10 cellular contexts compared by ENCODE assay signal in genomic region chr1:155973723-155974122, GRCh38. TPM values are rescaled to one million over a fixed set of nuclear protein-coding genes. Genes with fewer than 3 reads are reported as not detected.
DNase-seq lines count a peak whose midpoint lies in the region; ATAC-seq and TF ChIP-seq lines count a peak whose summit lies in the region.
"Had no signal": no experiment of that assay in that cellular context is flagged by ENCODE, and none has a peak within 500 bp of the region (broad histone marks: within the 10 kb centered on the region; RNA-seq: fewer than 3 reads in every experiment).

No MANE protein-coding gene starts in this region.

- H3K36me3 Mint-ChIP-seq in GM23338 (ENCODE audit: low read depth) = peaks cover 16% of the 10 kb centered on the region

- H3K9ac ChIP-seq in BLaER1 (peak overlapping the region; percentile 99), MM.1S (ENCODE audit: low read length) (no peak overlapping the region)

- ATAC-seq in HG02973 (IDR thresholded peaks at IDR 0.05; ENCODE audit: unreplicated experiment) (no peak), GM23338 (no peak), HG03571 (IDR thresholded peaks at IDR 0.05; ENCODE audit: unreplicated experiment) (no peak)
- ATAC-seq: PC-3 had no signal

- no peak for TF ChIP-seq CTCF in MM.1S (IDR thresholded peaks at IDR 0.05; ENCODE audit: low read length)
- TF ChIP-seq CTCF in neutrophil (IDR thresholded peaks at IDR 0.05) = no peak
- no peak for TF ChIP-seq CTCF in GM23338 (conservative IDR thresholded peaks at IDR 0.05; ENCODE audit: low read depth in 2 of 2)

- H3K27ac ChIP-seq in BLaER1 (peak overlapping the region; percentile 99), MM.1S (ENCODE audit: low read length) (no peak overlapping the region), neutrophil (peak overlapping the region; percentile 97), GM23338 (ENCODE audit: low read depth) (no peak overlapping the region)

- peaks cover 100% of the 10 kb centered on the region for H3K79me2 ChIP-seq in MM.1S (ENCODE audit: low read length)
- peaks cover 90% of the 10 kb centered on the region for H3K79me2 ChIP-seq in GM23338 (replicated peaks; ENCODE audit: insufficient read depth)

- H3K4me1 Mint-ChIP-seq in GM23338 = peaks cover 76% of the 10 kb centered on the region

- peaks cover 78% of the 10 kb centered on the region for H4K20me1 ChIP-seq in BLaER1
- H4K20me1 ChIP-seq in MM.1S (ENCODE audit: insufficient read depth, low read length) = peaks cover 55% of the 10 kb centered on the region
- peaks cover 61% of the 10 kb centered on the region for H4K20me1 ChIP-seq in GM23338 (replicated peaks; ENCODE audit: insufficient read depth)

- H3K27ac Mint-ChIP-seq in GM23338 = no peak overlapping the region

- no peak overlapping the region for H2AFZ ChIP-seq in MM.1S (ENCODE audit: low read length)
- H2AFZ ChIP-seq in GM23338 = no peak overlapping the region

- no peak overlapping the region for H3K4me3 Mint-ChIP-seq in GM23338

- H3K4me3 ChIP-seq in BLaER1 = peak overlapping the region; percentile 96
- H3K4me3 ChIP-seq in MM.1S (ENCODE audit: low read length) = no peak overlapping the region
- peak overlapping the region; percentile 81 to 84 for H3K4me3 ChIP-seq in neutrophil (ENCODE audit: low read depth in 1 of 2, low read length in 1 of 2)
- no peak overlapping the region for H3K4me3 ChIP-seq in GM23338

- DNase-seq in MM.1S (no peak), cerebellar nuclear complex (lab: John Stamatoyannopoulos, UW) (peak; percentile 25 to 31), GM23338 (ENCODE audit: low spot score) (no peak), iPS-NIHi7 (ENCODE audit: extremely low spot score) (no peak)
- DNase-seq: NCI-H1417, PC-3 had no signal

- peaks cover 27% of the 10 kb centered on the region for H3K27me3 Mint-ChIP-seq in GM23338 (ENCODE audit: insufficient read depth, low read depth, poor library complexity)

- H3K4me2 ChIP-seq in BLaER1 (peak overlapping the region; percentile 100), MM.1S (ENCODE audit: low read depth, low read length) (peak overlapping the region; percentile 94; the same call in 1 of the 2 replicates), GM23338 (no peak overlapping the region)

- H3F3A ChIP-seq in MM.1S (ENCODE audit: insufficient read depth, low read length) (peaks cover 48% of the 10 kb centered on the region), GM23338 (replicated peaks; ENCODE audit: low read depth) (0 out of 2 replicates have a peak, but pooled peaks cover 11% of the 10 kb centered on the region)

- H3K4me1 ChIP-seq in BLaER1 (peaks cover 68% of the 10 kb centered on the region), MM.1S (ENCODE audit: low read length) (peaks cover 53% of the 10 kb centered on the region), neutrophil (ENCODE audit: control insufficient read depth in 1 of 2, insufficient read depth in 1 of 2, low read depth in 1 of 2, low read length in 1 of 2) (peaks cover 70 to 87% of the 10 kb centered on the region in 2 experiments), GM23338 (ENCODE audit: insufficient read depth) (peaks cover 65% of the 10 kb centered on the region)

- H3K9me2 ChIP-seq in MM.1S (replicated peaks; ENCODE audit: insufficient read depth, low read length) = no peaks in the 10 kb centered on the region
- H3K9me2 ChIP-seq in GM23338 (ENCODE audit: insufficient read depth) = no peaks in the 10 kb centered on the region

- H3K36me3 ChIP-seq in BLaER1 (peaks cover 50% of the 10 kb centered on the region), MM.1S (replicated peaks; ENCODE audit: insufficient read depth, low read length) (peaks cover 10% of the 10 kb centered on the region), neutrophil (peaks cover 10% of the 10 kb centered on the region), GM23338 (ENCODE audit: insufficient read depth) (no peaks in the 10 kb centered on the region)

- H3K9me3 ChIP-seq in BLaER1 (no peaks in the 10 kb centered on the region), MM.1S (replicated peaks; ENCODE audit: insufficient read depth, low read length) (no peaks in the 10 kb centered on the region), neutrophil (no peaks in the 10 kb centered on the region)

- H3K27me3 ChIP-seq in BLaER1 = no peaks in the 10 kb centered on the region
- H3K27me3 ChIP-seq in MM.1S (replicated peaks; ENCODE audit: insufficient read depth, low read length) = no peaks in the 10 kb centered on the region
- no peaks in the 10 kb centered on the region for H3K27me3 ChIP-seq in neutrophil
- no peaks in the 10 kb centered on the region for H3K27me3 ChIP-seq in GM23338 (ENCODE audit: insufficient read depth)

- H3K9me3 Mint-ChIP-seq in GM23338 = no peaks in the 10 kb centered on the region

TF ChIP-seq in GM23338, 12 proteins besides CTCF, POLR2A, EP300 and RAD21:
- TF ChIP-seq, protein P1, sequence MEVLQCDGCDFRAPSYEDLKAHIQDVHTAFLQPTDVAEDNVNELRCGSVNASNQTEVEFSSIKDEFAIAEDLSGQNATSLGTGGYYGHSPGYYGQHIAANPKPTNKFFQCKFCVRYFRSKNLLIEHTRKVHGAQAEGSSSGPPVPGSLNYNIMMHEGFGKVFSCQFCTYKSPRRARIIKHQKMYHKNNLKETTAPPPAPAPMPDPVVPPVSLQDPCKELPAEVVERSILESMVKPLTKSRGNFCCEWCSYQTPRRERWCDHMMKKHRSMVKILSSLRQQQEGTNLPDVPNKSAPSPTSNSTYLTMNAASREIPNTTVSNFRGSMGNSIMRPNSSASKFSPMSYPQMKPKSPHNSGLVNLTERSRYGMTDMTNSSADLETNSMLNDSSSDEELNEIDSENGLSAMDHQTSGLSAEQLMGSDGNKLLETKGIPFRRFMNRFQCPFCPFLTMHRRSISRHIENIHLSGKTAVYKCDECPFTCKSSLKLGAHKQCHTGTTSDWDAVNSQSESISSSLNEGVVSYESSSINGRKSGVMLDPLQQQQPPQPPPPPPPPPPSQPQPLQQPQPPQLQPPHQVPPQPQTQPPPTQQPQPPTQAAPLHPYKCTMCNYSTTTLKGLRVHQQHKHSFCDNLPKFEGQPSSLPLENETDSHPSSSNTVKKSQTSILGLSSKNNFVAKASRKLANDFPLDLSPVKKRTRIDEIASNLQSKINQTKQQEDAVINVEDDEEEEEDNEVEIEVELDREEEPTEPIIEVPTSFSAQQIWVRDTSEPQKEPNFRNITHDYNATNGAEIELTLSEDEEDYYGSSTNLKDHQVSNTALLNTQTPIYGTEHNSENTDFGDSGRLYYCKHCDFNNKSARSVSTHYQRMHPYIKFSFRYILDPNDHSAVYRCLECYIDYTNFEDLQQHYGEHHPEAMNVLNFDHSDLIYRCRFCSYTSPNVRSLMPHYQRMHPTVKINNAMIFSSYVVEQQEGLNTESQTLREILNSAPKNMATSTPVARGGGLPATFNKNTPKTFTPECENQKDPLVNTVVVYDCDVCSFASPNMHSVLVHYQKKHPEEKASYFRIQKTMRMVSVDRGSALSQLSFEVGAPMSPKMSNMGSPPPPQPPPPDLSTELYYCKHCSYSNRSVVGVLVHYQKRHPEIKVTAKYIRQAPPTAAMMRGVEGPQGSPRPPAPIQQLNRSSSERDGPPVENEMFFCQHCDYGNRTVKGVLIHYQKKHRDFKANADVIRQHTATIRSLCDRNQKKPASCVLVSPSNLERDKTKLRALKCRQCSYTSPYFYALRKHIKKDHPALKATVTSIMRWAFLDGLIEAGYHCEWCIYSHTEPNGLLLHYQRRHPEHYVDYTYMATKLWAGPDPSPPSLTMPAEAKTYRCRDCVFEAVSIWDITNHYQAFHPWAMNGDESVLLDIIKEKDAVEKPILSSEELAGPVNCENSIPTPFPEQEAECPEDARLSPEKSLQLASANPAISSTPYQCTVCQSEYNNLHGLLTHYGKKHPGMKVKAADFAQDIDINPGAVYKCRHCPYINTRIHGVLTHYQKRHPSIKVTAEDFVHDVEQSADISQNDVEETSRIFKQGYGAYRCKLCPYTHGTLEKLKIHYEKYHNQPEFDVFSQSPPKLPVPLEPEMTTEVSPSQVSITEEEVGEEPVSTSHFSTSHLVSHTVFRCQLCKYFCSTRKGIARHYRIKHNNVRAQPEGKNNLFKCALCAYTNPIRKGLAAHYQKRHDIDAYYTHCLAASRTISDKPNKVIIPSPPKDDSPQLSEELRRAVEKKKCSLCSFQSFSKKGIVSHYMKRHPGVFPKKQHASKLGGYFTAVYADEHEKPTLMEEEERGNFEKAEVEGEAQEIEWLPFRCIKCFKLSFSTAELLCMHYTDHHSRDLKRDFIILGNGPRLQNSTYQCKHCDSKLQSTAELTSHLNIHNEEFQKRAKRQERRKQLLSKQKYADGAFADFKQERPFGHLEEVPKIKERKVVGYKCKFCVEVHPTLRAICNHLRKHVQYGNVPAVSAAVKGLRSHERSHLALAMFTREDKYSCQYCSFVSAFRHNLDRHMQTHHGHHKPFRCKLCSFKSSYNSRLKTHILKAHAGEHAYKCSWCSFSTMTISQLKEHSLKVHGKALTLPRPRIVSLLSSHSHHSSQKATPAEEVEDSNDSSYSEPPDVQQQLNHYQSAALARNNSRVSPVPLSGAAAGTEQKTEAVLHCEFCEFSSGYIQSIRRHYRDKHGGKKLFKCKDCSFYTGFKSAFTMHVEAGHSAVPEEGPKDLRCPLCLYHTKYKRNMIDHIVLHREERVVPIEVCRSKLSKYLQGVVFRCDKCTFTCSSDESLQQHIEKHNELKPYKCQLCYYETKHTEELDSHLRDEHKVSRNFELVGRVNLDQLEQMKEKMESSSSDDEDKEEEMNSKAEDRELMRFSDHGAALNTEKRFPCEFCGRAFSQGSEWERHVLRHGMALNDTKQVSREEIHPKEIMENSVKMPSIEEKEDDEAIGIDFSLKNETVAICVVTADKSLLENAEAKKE (CRISPR knock-in tag; IDR thresholded peaks at IDR 0.05) = no peak
- TF ChIP-seq ZNF331 (CRISPR knock-in tag; IDR thresholded peaks at IDR 0.05; ENCODE audit: low read depth) = no peak

RNA-seq across cellular contexts. Expression of gene ARHGEF2, which starts 4.6 kb away (rescaled TPM):
- 64.0 and 87.6 TPM in 2 replicates for total RNA-seq in GM23338 (2014; rRNA removed; shearing (Covaris generic))
- 21.2 and 23.0 TPM in 2 replicates for polyA plus RNA-seq in GM23338 (2016; fragmentation: Nextera tagmentation; extraction: Ambion mirVana)

RNA-seq across cellular contexts. Expression of gene RXFP4, which starts 32.3 kb away (rescaled TPM):
- total RNA-seq in GM23338 (2014; rRNA removed; shearing (Covaris generic)) = not detected in 2 replicates
- 0.23 TPM in 1 of 2 replicates, not detected in the other for polyA plus RNA-seq in GM23338 (2016; fragmentation: Nextera tagmentation; extraction: Ambion mirVana)
- total RNA-seq: PC-3 had no signal

RNA-seq across cellular contexts. Expression of gene KHDC4, which starts 39.5 kb away (rescaled TPM):
- 56.0 and 57.7 TPM in 2 replicates for total RNA-seq in GM23338 (2014; rRNA removed; shearing (Covaris generic))
- polyA plus RNA-seq in GM23338 (2016; fragmentation: Nextera tagmentation; extraction: Ambion mirVana) = 41.2 and 47.1 TPM in 2 replicates

RNA-seq across cellular contexts. Expression of gene SSR2, which starts 47.0 kb away (rescaled TPM):
- total RNA-seq in GM23338 (2014; rRNA removed; shearing (Covaris generic)) = 270 and 291 TPM in 2 replicates
- polyA plus RNA-seq in GM23338 (2016; fragmentation: Nextera tagmentation; extraction: Ambion mirVana) = 130 and 136 TPM in 2 replicates

Comparison
In these comparisons a context has a peak if more than half of its experiments do, and no peak if none do; other contexts are left out.
1. H3K27ac ChIP-seq: peak in BLaER1 (single experiment) and neutrophil (single experiment); none in MM.1S (single experiment) and GM23338 (single experiment).
2. H3K4me3 ChIP-seq: peak in BLaER1 (single experiment) and neutrophil (2 of 2); none in MM.1S (single experiment) and GM23338 (single experiment).
3. DNase-seq: peak in cerebellar nuclear complex (2 of 2); none in MM.1S (single experiment), GM23338 (single experiment) and iPS-NIHi7 (single experiment).